22 cellular contexts compared by ENCODE assay signal in genomic region chr4:58551676-58552075, GRCh38.
"Had no signal": no experiment of that assay in that cellular context is flagged by ENCODE, and none has a peak within 500 bp of the region (broad histone marks: within the 10 kb centered on the region; RNA-seq: fewer than 3 reads in every experiment).

No MANE protein-coding gene starts in this region.

- H3K4me3 Mint-ChIP-seq: immature natural killer cell, naive B cell, nephron had no signal

- H3K9me3 Mint-ChIP-seq: nephron had no signal

- H3K36me3 Mint-ChIP-seq: immature natural killer cell, naive B cell had no signal

- H3K4me1 ChIP-seq: heart right ventricle, left ventricle myocardium inferior, pancreas, upper lobe of left lung, uterus had no signal

- H3K27me3 Mint-ChIP-seq: naive B cell, progenitor cell of endocrine pancreas had no signal

- H3K4me3 ChIP-seq: coronary artery, heart right ventricle, left ventricle myocardium inferior, lung, pancreas, upper lobe of left lung, uterus had no signal

- H3K36me3 ChIP-seq: heart right ventricle, left ventricle myocardium inferior, pancreas, upper lobe of left lung, uterus had no signal

- H3K9me3 ChIP-seq: heart right ventricle, left ventricle myocardium inferior, pancreas, upper lobe of left lung, uterus had no signal

- ATAC-seq: esophagus mucosa, heart right ventricle, left cardiac atrium, pancreas, right cardiac atrium had no signal

- H3K27ac ChIP-seq: coronary artery, heart right ventricle, left ventricle myocardium inferior, pancreas, upper lobe of left lung, uterus had no signal

- H3K27me3 ChIP-seq: heart right ventricle, pancreas, upper lobe of left lung, uterus had no signal

- DNase-seq: effector CD4-positive, alpha-beta T cell; heart right ventricle; hypothalamus; immature natural killer cell; kidney; left cardiac atrium; left ventricle myocardium inferior; mesenchymal stem cell; naive B cell; occipital lobe; pancreas; right cardiac atrium; small intestine; stimulated activated CD4-positive, alpha-beta T cell treated with anti-CD3 and anti-CD28 coated beads, Interleukin-12 subunit alpha, Interleukin-12 subunit beta, amount 100 ng/mL, for 4 hours; stimulated activated naive CD4-positive, alpha-beta T cell; upper lobe of left lung; uterus had no signal

- H3K27ac Mint-ChIP-seq: immature natural killer cell, naive B cell, nephron, progenitor cell of endocrine pancreas had no signal

- H3K4me1 Mint-ChIP-seq: immature natural killer cell, naive B cell, nephron had no signal
